ENCODE assay signal across 16 cellular contexts in the genomic region with DNA sequence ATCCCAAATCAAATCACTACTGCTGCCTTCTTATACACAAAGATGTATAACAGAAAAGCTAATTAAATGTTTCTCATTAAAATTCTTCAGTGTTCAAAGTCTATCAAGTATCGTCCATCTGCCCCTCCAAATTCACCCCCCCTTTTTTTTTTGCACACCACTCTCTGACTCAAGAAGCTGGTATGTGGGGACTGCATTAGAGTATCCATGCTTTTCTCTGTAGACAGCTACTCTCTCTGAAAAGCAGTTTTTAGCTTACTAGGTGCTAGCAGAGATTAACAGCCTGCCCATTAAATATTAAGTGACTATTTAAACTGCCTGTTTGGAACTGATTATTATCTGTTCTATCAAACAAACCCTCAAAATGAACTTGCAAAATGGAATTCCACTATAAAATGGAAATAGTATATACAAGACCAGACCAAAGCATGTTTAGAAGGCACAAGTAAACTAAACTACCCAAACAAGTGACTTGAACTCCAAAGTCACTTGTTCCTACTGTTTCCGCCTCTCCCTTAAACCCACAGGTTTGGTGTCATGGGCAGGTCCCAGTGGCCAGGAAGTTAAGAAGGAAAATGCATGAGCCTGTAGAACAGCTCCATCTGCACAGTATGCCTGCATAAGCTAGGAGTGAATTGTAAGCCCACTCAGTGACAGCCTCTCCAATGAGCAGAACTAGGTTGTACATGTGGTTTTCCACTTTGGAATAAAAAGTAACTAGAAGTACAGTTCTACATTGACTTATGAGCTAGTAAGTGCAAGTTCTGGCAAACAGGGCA. TPM values are rescaled to one million over a fixed set of nuclear protein-coding genes. Genes with fewer than 3 reads are reported as not detected.
DNase-seq lines count a peak whose midpoint lies in the region; ATAC-seq and TF ChIP-seq lines count a peak whose summit lies in the region.
"Had no signal": no experiment of that assay in that cellular context is flagged by ENCODE, and none has a peak within 500 bp of the region (broad histone marks: within the 10 kb centered on the region; RNA-seq: fewer than 3 reads in every experiment).

No MANE protein-coding gene starts in this region.

- no peak overlapping the region for H3K18ac ChIP-seq in mesendoderm (ENCODE audit: low read length)

- H3K23ac ChIP-seq in mesendoderm (ENCODE audit: low read length) = no peak overlapping the region

- H3K9me3 ChIP-seq in PC-3 (ENCODE audit: low read length) = no peaks in the 10 kb centered on the region

- DNase-seq in Daoy (ENCODE audit: low read depth) = peak; percentile 9
- peak; percentile 57 for DNase-seq in PC-3
- peak; percentile 67 for DNase-seq in choroid plexus epithelial cell (ENCODE audit: low read depth)
- peak; percentile 9 for DNase-seq in mesendoderm
- no peak for DNase-seq in T-helper 9 cell
- DNase-seq in amygdala (lab: John Stamatoyannopoulos, UW) = no peak
- no peak for DNase-seq in GM20000 (ENCODE audit: low spot score)
- DNase-seq: activated CD8-positive, alpha-beta T cell treated with anti-CD3 and anti-CD28 coated beads, Interleukin-2, amount 10 ng/mL, durations not matched to agents 7 days and 5 days; activated gamma-delta T cell treated with Interleukin-2 at 50 U/mL for 16 hours; DND-41; foreskin melanocyte; MV-4-11; stimulated activated CD4-positive, alpha-beta T cell treated with anti-CD3 and anti-CD28 coated beads, Interleukin-4, amount 100 ng/mL, for 24 hours; stimulated activated naive B cell treated with anti-CD40 and anti-IgM and Interleukin-4, amounts not matched to agents 10 μg/mL and 1 μg/mL and 100 μg/mL, for 72 hours had no signal

- intact Hi-C loops in PC-3 (cut with micrococcal nuclease) = no loop called here

- WGBS in mesendoderm (ENCODE audit: extremely low coverage, insufficient coverage, low lambda C conversion rate) = no CpG with 5 or more reads among the region's 2 CpGs

- no peak overlapping the region for H3K4ac ChIP-seq in mesendoderm (ENCODE audit: low read depth, low read length)

- H3K4me1 ChIP-seq in PC-3 (ENCODE audit: insufficient read depth, low read length) (peaks cover 47% of the 10 kb centered on the region), mesendoderm (ENCODE audit: control insufficient read depth, low read depth, low read length) (no peaks in the 10 kb centered on the region)

- H3K9ac ChIP-seq in PC-3 (ENCODE audit: low read length) (peak overlapping the region; percentile 14), mesendoderm (ENCODE audit: low read length) (no peak overlapping the region)

- no peak overlapping the region for H4K8ac ChIP-seq in mesendoderm (ENCODE audit: low read depth, low read length)

- ATAC-seq in PC-3 = peak; percentile 37
- no peak for ATAC-seq in HG03432 (IDR thresholded peaks at IDR 0.05; ENCODE audit: unreplicated experiment)
- ATAC-seq: activated CD8-positive, alpha-beta T cell treated with anti-CD3 and anti-CD28 coated beads, Interleukin-2, amount 10 ng/mL, durations not matched to agents 7 days and 5 days; Panc1; stimulated activated naive B cell treated with anti-CD40 and anti-IgM and Interleukin-4, amounts not matched to agents 10 μg/mL and 1 μg/mL and 100 μg/mL, for 72 hours had no signal

- no peaks in the 10 kb centered on the region for H3K9me2 ChIP-seq in PC-3 (replicated peaks; ENCODE audit: low read length)

- no peaks in the 10 kb centered on the region for H3K79me1 ChIP-seq in mesendoderm (ENCODE audit: low read length)

- no peak overlapping the region for H2AFZ ChIP-seq in PC-3 (ENCODE audit: low read length)

- H3K4me3 ChIP-seq in PC-3 (ENCODE audit: low read length) (peak overlapping the region; percentile 6; the same call in 1 of the 2 replicates), choroid plexus epithelial cell (ENCODE audit: low read depth, low read length) (no peak overlapping the region), mesendoderm (ENCODE audit: low read length) (no peak overlapping the region)

- BruUV-seq in PC-3 (replicated peaks; lab: Mats Ljungman, UMichigan) = no TSS peak

- H3K27me3 ChIP-seq in PC-3 (ENCODE audit: low read length) = no peaks in the 10 kb centered on the region
- no peaks in the 10 kb centered on the region for H3K27me3 ChIP-seq in mesendoderm (ENCODE audit: insufficient read depth, low read length, poor library complexity)

- no peak overlapping the region for H3K56ac ChIP-seq in mesendoderm (ENCODE audit: low read length)

- peaks cover 68% of the 10 kb centered on the region for H3K79me2 ChIP-seq in PC-3 (ENCODE audit: low read length)
- no peaks in the 10 kb centered on the region for H3K79me2 ChIP-seq in mesendoderm (ENCODE audit: control insufficient read depth, insufficient read depth, low read length)

- no peaks in the 10 kb centered on the region for H3F3A ChIP-seq in PC-3 (ENCODE audit: low read length, unreplicated experiment)

- no peak overlapping the region for H2BK15ac ChIP-seq in mesendoderm (replicated peaks; ENCODE audit: low read depth)

- no peak overlapping the region for H2AK5ac ChIP-seq in mesendoderm (ENCODE audit: low read length)

- no peak overlapping the region for H2BK5ac ChIP-seq in mesendoderm (ENCODE audit: low read length)

- H4K5ac ChIP-seq in mesendoderm (ENCODE audit: low read length) = no peak overlapping the region

- no peak overlapping the region for H2BK120ac ChIP-seq in mesendoderm (ENCODE audit: low read depth, low read length)

- H3K36me3 ChIP-seq in PC-3 (ENCODE audit: low read depth, low read length) = no peaks in the 10 kb centered on the region
- no peaks in the 10 kb centered on the region for H3K36me3 ChIP-seq in mesendoderm (ENCODE audit: control insufficient read depth, insufficient read depth, low read length)

- POLR2A ChIA-PET in PC-3 (lab: Charles Lee; ENCODE audit: unreplicated experiment) = interaction anchor here (0.9 kb wide), 1 partner anchor 33 kb away, joined by 6 read pairs; the partner anchor contains the start of gene GBE1

- H3K4me2 ChIP-seq in PC-3 (ENCODE audit: low read length) (peak overlapping the region; percentile 51), mesendoderm (ENCODE audit: low read length) (no peak overlapping the region)

- CTCF ChIA-PET in PC-3 (lab: Charles Lee) = interaction anchor here (0.6 kb wide), 1 partner anchor 129 kb away, joined by 6 read pairs; no protein-coding TSS in a partner anchor

- TF ChIP-seq CTCF in PC-3 (conservative IDR thresholded peaks at IDR 0.05; ENCODE audit: low read depth, low read length) (no peak), choroid plexus epithelial cell (conservative IDR thresholded peaks at IDR 0.05; ENCODE audit: low read depth, low read length) (no peak), GM20000 (IDR thresholded peaks at IDR 0.05; ENCODE audit: extremely low read depth, missing control alignments) (no peak)

- no peaks in the 10 kb centered on the region for H4K20me1 ChIP-seq in PC-3 (ENCODE audit: low read length)

- H3K27ac ChIP-seq in PC-3 (ENCODE audit: low read length) (peak overlapping the region; percentile 91), mesendoderm (ENCODE audit: low read depth, low read length) (no peak overlapping the region)

RNA-seq across cellular contexts. Expression of gene GBE1, which starts 32.5 kb away (rescaled TPM):
- total RNA-seq in Daoy (2014; rRNA removed; shearing (Covaris generic)) = 18.1 and 28.6 TPM in 2 replicates
- total RNA-seq in PC-3 (2014; rRNA removed) = 56.6 and 57.7 TPM in 2 replicates
- polyA plus RNA-seq in mesendoderm (2013, experiment 1 of 2) = 4.9 TPM
- 4.7 TPM for polyA plus RNA-seq in mesendoderm (2013, experiment 2 of 2)

Comparison
In these comparisons a context has a peak if more than half of its experiments do, and no peak if none do; other contexts are left out.
1. DNase-seq: peak in Daoy (single experiment), PC-3 (single experiment), choroid plexus epithelial cell (single experiment) and mesendoderm (single experiment); none in T-helper 9 cell (single experiment), amygdala (0 of 56) and GM20000 (single experiment).